Comparison of ENCODE assay signal across 10 cellular contexts in the genomic region with DNA sequence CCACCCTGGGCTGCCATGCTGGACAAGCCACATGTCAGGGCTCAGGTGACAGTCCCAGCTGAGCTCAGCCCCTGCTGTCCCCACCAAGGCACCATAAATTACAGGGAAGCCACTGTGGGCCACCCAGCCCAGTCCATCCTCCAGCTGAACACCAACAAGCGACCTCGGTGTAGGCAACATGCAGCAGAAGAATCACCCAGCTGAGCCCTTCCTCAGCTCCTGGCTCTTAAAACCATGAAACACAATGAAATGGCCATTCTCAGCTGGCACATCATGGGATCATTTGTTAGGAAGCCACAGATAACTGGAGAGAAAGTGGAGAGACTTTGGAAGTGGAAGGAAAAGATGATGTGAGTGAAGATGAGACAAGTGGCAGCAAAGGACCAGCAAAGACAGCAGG.
"Had no signal": no experiment of that assay in that cellular context is flagged by ENCODE, and none has a peak within 500 bp of the region (broad histone marks: within the 10 kb centered on the region; RNA-seq: fewer than 3 reads in every experiment).

No MANE protein-coding gene starts in this region.

- H3K4me1 ChIP-seq: HAP-1 had no signal

- H3K9ac ChIP-seq: GM23248 had no signal

- H3K4me3 ChIP-seq: GM23248, HAP-1 had no signal

- FAIRE-seq: H1, H54 had no signal

- ATAC-seq: HCT116 had no signal

- H2AFZ ChIP-seq: GM23248 had no signal

- DNase-seq: GM23248, GOT3, H7, H9, HCEC 1CT, HFFc6 had no signal

- H3K27ac Mint-ChIP-seq: H9, HFFc6 had no signal

- H3K4me3 Mint-ChIP-seq: H9, HFFc6 had no signal

- H3K36me3 ChIP-seq: HAP-1 had no signal

- H3K9me3 ChIP-seq: HAP-1 had no signal

- H3K27ac ChIP-seq: GM23248 had no signal
